8 cellular contexts compared by ENCODE assay signal in genomic region chr3:42830437-42831320, GRCh38. TPM values are rescaled to one million over a fixed set of nuclear protein-coding genes. Genes with fewer than 3 reads are reported as not detected.
DNase-seq lines count a peak whose midpoint lies in the region; ATAC-seq and TF ChIP-seq lines count a peak whose summit lies in the region.

No MANE protein-coding gene starts in this region.

- DNase-seq in A172 (ENCODE audit: low spot score) (peak; percentile 12), PC-9 (peak in 1 of 2 experiments; percentile 66), fibroblast of pulmonary artery (ENCODE audit: low read depth) (peak; percentile 32), testis (no peak), ecto neural progenitor cell (ENCODE audit: low spot score) (no peak)
- no peak for DNase-seq in T-helper 2 cell treated with Interferon-gamma antibody and Interleukin-4, amounts not matched to agents 5 μg/mL and 100 μg/mL, for 36 hours (ENCODE audit: low spot score)

- no peak overlapping the region for H3K4me3 Mint-ChIP-seq in T-helper 2 cell treated with Interferon-gamma antibody and Interleukin-4, amounts not matched to agents 5 μg/mL and 100 μg/mL, for 36 hours

- H3K9me3 ChIP-seq in PC-9 (ENCODE audit: insufficient read depth, low read depth) (no peaks in the 10 kb centered on the region), testis (no peaks in the 10 kb centered on the region)

- H3K4me2 ChIP-seq in PC-9: no peak overlapping the region

- H3K4me3 ChIP-seq in PC-9: no peak overlapping the region
- H3K4me3 ChIP-seq in fibroblast of pulmonary artery (replicated peaks; ENCODE audit: low read depth, low read length): no peak overlapping the region
- no peak overlapping the region for H3K4me3 ChIP-seq in testis

- intact Hi-C loops in PC-9 (cut with micrococcal nuclease; ENCODE audit: unreplicated experiment): loop anchor here (2.0 to 5.0 kb wide), 2 partner anchors 52 to 386 kb away; no protein-coding TSS in a partner anchor
- intact Hi-C loops in testis (cut with DNase I; ENCODE audit: low total_unique reads): loop anchor here (10.0 kb wide), 1 partner anchor 54 kb away; no protein-coding TSS in a partner anchor

- H3F3A ChIP-seq in PC-9 (ENCODE audit: insufficient read depth, low read depth): peaks cover 33% of the 10 kb centered on the region; the same call in 1 of the 2 replicates

- H3K4me1 ChIP-seq in PC-9 (replicated peaks; ENCODE audit: insufficient read depth) (peaks cover 64% of the 10 kb centered on the region), testis (no peaks in the 10 kb centered on the region)

- CTCF ChIA-PET in PC-9 (lab: Charles Lee): interaction anchor here (0.6 to 1.3 kb wide), 9 partner anchors 9 to 936 kb away, joined by 3 to 6 read pairs (median 4); no protein-coding TSS in a partner anchor

- TF ChIP-seq POLR2A in testis (IDR thresholded peaks at IDR 0.05): no peak

- no peaks in the 10 kb centered on the region for H3K36me3 Mint-ChIP-seq in T-helper 2 cell treated with Interferon-gamma antibody and Interleukin-4, amounts not matched to agents 5 μg/mL and 100 μg/mL, for 36 hours (ENCODE audit: low read depth)

- peaks cover 25% of the 10 kb centered on the region for H3K27me3 Mint-ChIP-seq in T-helper 2 cell treated with Interferon-gamma antibody and Interleukin-4, amounts not matched to agents 5 μg/mL and 100 μg/mL, for 36 hours (ENCODE audit: low read depth)

- H3K9me3 Mint-ChIP-seq in T-helper 2 cell treated with Interferon-gamma antibody and Interleukin-4, amounts not matched to agents 5 μg/mL and 100 μg/mL, for 36 hours: no peaks in the 10 kb centered on the region

- POLR2A ChIA-PET in PC-9 (lab: Charles Lee; ENCODE audit: unreplicated experiment): no interaction called here

- H3K36me3 ChIP-seq in PC-9 (ENCODE audit: low read depth) (no peaks in the 10 kb centered on the region), testis (ENCODE audit: low read depth, missing control alignments) (no peaks in the 10 kb centered on the region)

- no peak for ATAC-seq in HG03039 (IDR thresholded peaks at IDR 0.05; ENCODE audit: unreplicated experiment)

- 45% methylated on average over 7 of the region's 7 CpGs for WGBS in testis, 2 donors

- H3K79me2 ChIP-seq in PC-9 (ENCODE audit: low read depth): peaks cover 55% of the 10 kb centered on the region

- H3K27ac Mint-ChIP-seq in T-helper 2 cell treated with Interferon-gamma antibody and Interleukin-4, amounts not matched to agents 5 μg/mL and 100 μg/mL, for 36 hours: no peak overlapping the region

- peaks cover 9% of the 10 kb centered on the region for H3K4me1 Mint-ChIP-seq in T-helper 2 cell treated with Interferon-gamma antibody and Interleukin-4, amounts not matched to agents 5 μg/mL and 100 μg/mL, for 36 hours (ENCODE audit: low read depth)

- TF ChIP-seq CTCF in GM12872 (IDR thresholded peaks at IDR 0.05; ENCODE audit: insufficient read depth, low read depth, low read length): peak; percentile 34; the same call in 1 of the 3 replicates
- TF ChIP-seq CTCF in PC-9 (conservative IDR thresholded peaks at IDR 0.05): peak; percentile 58
- peak; percentile 35 for TF ChIP-seq CTCF in fibroblast of pulmonary artery (IDR thresholded peaks at IDR 0.05; ENCODE audit: low read length, missing control alignments)
- TF ChIP-seq CTCF in testis (IDR thresholded peaks at IDR 0.05): peak in 2 of 3 experiments; percentile 20 to 41

- no peak overlapping the region for H2AFZ ChIP-seq in PC-9

- H3K27ac ChIP-seq in PC-9: peak overlapping the region; percentile 90; the same call in 1 of the 2 replicates
- no peak overlapping the region for H3K27ac ChIP-seq in testis

- BruUV-seq in PC-9 (replicated peaks; lab: Mats Ljungman, UMichigan): no TSS peak

- no peaks in the 10 kb centered on the region for H4K20me1 ChIP-seq in PC-9 (ENCODE audit: insufficient read depth)

- H3K27me3 ChIP-seq in PC-9 (ENCODE audit: insufficient read depth, low read depth) (no peaks in the 10 kb centered on the region), testis (no peaks in the 10 kb centered on the region)

- no peaks in the 10 kb centered on the region for H3K9me2 ChIP-seq in PC-9 (ENCODE audit: insufficient read depth)

RNA-seq across cellular contexts. Expression of gene ACKR2, which starts 21.4 kb away (rescaled TPM):
- not detected in 2 replicates for total RNA-seq in A172 (2014; rRNA removed; shearing (Covaris generic))
- total RNA-seq in PC-9 (2021) (1.0 and 2.9 TPM in 2 replicates), testis (1 to 10 TPM; 3.4 to 7.8 TPM)
- 2.7 TPM for polyA plus RNA-seq in testis (ENCODE audit: insufficient read depth, low read depth, low replicate concordance)

RNA-seq across cellular contexts. Expression of gene HIGD1A, which starts 26.4 kb away (rescaled TPM):
- 249 and 254 TPM in 2 replicates for total RNA-seq in A172 (2014; rRNA removed; shearing (Covaris generic))
- total RNA-seq in PC-9 (2021): 48.2 and 69.7 TPM in 2 replicates
- 100 to 1,000 TPM in 1 of 2 donors, 10 to 100 TPM in 1; 95.6 to 110 TPM for total RNA-seq in testis
- polyA plus RNA-seq in testis (ENCODE audit: insufficient read depth, low read depth, low replicate concordance): 133 TPM

RNA-seq across cellular contexts. Expression of gene CYP8B1, which starts 45.0 kb away (rescaled TPM):
- total RNA-seq in A172 (2014; rRNA removed; shearing (Covaris generic)): not detected in 2 replicates
- not detected in 2 replicates for total RNA-seq in PC-9 (2021)
- not detected for total RNA-seq in testis
- not detected for polyA plus RNA-seq in testis (ENCODE audit: insufficient read depth, low read depth, low replicate concordance)

RNA-seq across cellular contexts. Expression of gene CCDC13, which starts 57.6 kb away (rescaled TPM):
- total RNA-seq in A172 (2014; rRNA removed; shearing (Covaris generic)): 0.02 TPM in 1 of 2 replicates, not detected in the other
- total RNA-seq in PC-9 (2021) (0.41 TPM in 1 of 2 replicates, not detected in the other), testis (10 to 100 TPM in 1 of 2 donors, 1 to 10 TPM in 1; 6.5 to 12.5 TPM)
- polyA plus RNA-seq in testis (ENCODE audit: insufficient read depth, low read depth, low replicate concordance): 23.0 TPM

Comparison
In these comparisons a context has a peak if more than half of its experiments do, and no peak if none do; other contexts are left out.
1. DNase-seq: peak in A172 (single experiment) and fibroblast of pulmonary artery (single experiment); none in testis (single experiment), T-helper 2 cell treated with Interferon-gamma antibody and Interleukin-4, amounts not matched to agents 5 μg/mL and 100 μg/mL, for 36 hours (single experiment) and ecto neural progenitor cell (single experiment).
2. Peak in every context shown above with its lines, with median percentiles within 50 percentile points of each other: CTCF ChIP-seq.